35 cellular contexts compared by ENCODE assay signal in genomic region chr5:67135381-67135780, GRCh38.
"Had no signal": no experiment of that assay in that cellular context is flagged by ENCODE, and none has a peak within 500 bp of the region (broad histone marks: within the 10 kb centered on the region; RNA-seq: fewer than 3 reads in every experiment).

No MANE protein-coding gene starts in this region.

- H3K9me3 ChIP-seq: adrenal gland, body of pancreas had no signal

- H3K27me3 ChIP-seq: adrenal gland, body of pancreas, brain microvascular endothelial cell, cardiac muscle cell had no signal

- DNase-seq: activated B cell treated with CpG ODN at 0.5 μM for 24 hours; activated CD4-positive, alpha-beta memory T cell treated with anti-CD3 and anti-CD28 coated beads for 36 hours; activated CD4-positive, alpha-beta T cell treated with anti-CD3 and anti-CD28 coated beads for 4 hours; activated CD4-positive, alpha-beta T cell treated with anti-CD3 and anti-CD28 coated beads, Interleukin-2, amount 10 ng/mL, durations not matched to agents 24 days and 14 days; activated CD4-positive, alpha-beta T cell treated with anti-CD3 and anti-CD28 coated beads, Interleukin-2, amount 50 U/mL, for 1 hour; activated CD4-positive, alpha-beta T cell treated with anti-CD3 and anti-CD28 coated beads, Interleukin-2, amount 50 U/mL, for 4 hours; activated CD4-positive, CD25-positive, alpha-beta regulatory T cell treated with anti-CD3 and anti-CD28 coated beads, Interleukin-2, amount 50 U/mL, for 72 hours; activated CD8-positive, alpha-beta memory T cell treated with anti-CD3 and anti-CD28 coated beads, Interleukin-2, amount 50 U/mL, for 4 hours; activated CD8-positive, alpha-beta T cell treated with anti-CD3 and anti-CD28 coated beads for 36 hours; activated effector memory CD4-positive, alpha-beta T cell treated with anti-CD3 and anti-CD28 coated beads, Interleukin-2, amount 50 U/mL, for 16 hours; activated gamma-delta T cell treated with Interleukin-2 at 50 U/mL for 16 hours; activated naive CD4-positive, alpha-beta T cell; activated naive CD4-positive, alpha-beta T cell treated with anti-CD3 and anti-CD28 coated beads for 36 hours; activated naive CD4-positive, alpha-beta T cell treated with anti-CD3 and anti-CD28 coated beads, Interleukin-2, amount 50 U/mL, for 16 hours; activated naive CD8-positive, alpha-beta T cell treated with anti-CD3 and anti-CD28 coated beads for 36 hours; activated T-cell treated with anti-CD3 and anti-CD28 coated beads for 4 hours; activated T-cell treated with anti-CD3 and anti-CD28 coated beads, Interleukin-2, amount 50 U/mL, for 1 hour; activated T-cell treated with anti-CD3 and anti-CD28 coated beads, Interleukin-2, amount 50 U/mL, for 4 hours; activated T-cell treated with anti-CD3 and anti-CD28 coated beads, Interleukin-2, amount 50 U/mL, for 72 hours; adrenal gland; amniotic stem cell; aorta; body of pancreas; brain microvascular endothelial cell; caudate nucleus; cerebellar nuclear complex; T-helper 1 cell; T-helper 2 cell; T-helper 9 cell had no signal

- H3K4me3 ChIP-seq: adrenal gland, body of pancreas, cardiac muscle cell had no signal

- FAIRE-seq: bronchial epithelial cell, TTC549 had no signal

- H3K27ac ChIP-seq: adrenal gland, body of pancreas, brain microvascular endothelial cell, cardiac muscle cell, VCaP had no signal

- ATAC-seq: activated CD8-positive, alpha-beta T cell treated with anti-CD3 and anti-CD28 coated beads for 36 hours; activated naive CD4-positive, alpha-beta T cell treated with anti-CD3 and anti-CD28 coated beads, Interleukin-2, amount 50 U/mL, for 72 hours; activated T-cell treated with anti-CD3 and anti-CD28 coated beads, Interleukin-2, amount 50 U/mL, for 4 hours; activated T-cell treated with anti-CD3 and anti-CD28 coated beads, Interleukin-2, amount 50 U/mL, for 72 hours; activated T-helper 17 cell treated with anti-CD3 and anti-CD28 coated beads, Interleukin-2, amount 50 U/mL, for 72 hours; body of pancreas had no signal

- H3K4me1 ChIP-seq: adrenal gland, body of pancreas had no signal
